ENCODE assay signal across 22 cellular contexts in the genomic region with DNA sequence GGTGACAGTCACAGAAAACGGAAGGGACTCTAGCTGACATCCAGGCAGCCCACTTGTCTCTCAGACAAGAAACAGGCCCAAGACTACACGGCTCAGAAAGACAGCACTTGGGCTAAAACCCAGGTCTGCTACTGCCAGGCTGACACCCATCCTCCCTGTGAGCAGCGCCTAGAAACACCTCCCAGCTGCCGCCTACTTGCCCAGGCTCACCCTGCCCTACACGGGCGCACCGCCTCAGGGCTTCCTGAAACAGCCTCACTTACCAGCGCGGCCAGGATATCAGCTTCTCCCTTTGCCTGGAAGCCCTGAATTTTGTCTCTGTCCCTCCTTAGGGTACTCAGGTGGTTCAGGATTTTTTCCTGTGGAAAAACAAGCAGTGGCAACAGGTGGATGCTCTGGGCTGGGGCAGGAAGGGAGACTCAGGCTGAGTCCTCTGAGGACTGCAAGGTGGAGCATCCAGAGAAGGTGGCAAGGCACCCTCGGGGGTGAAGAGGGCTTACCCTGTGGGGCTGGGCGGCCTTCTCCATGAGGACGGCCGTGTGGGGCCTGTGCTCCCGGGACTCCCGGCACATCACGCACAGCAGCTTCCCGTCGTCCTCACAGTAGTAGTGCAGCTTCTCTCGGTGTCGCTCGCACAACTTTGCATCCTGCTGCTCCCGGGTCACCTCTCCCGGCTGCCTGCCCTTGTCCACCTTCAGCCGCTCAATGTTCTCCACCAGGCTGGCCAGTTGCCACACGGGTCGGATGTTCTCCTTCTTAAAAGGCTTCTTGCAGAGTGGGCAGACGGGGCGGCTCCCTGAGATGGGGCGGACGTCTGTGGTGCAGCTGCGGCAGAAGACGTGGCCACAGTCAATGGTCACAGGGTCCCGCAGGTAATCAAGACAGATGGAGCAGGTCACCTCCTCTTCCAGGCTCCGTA. TPM values are rescaled to one million over a fixed set of nuclear protein-coding genes. Genes with fewer than 3 reads are reported as not detected.
"Had no signal": no experiment of that assay in that cellular context is flagged by ENCODE, and none has a peak within 500 bp of the region (broad histone marks: within the 10 kb centered on the region; RNA-seq: fewer than 3 reads in every experiment).

No MANE protein-coding gene starts in this region.

- H3K27me3 ChIP-seq: ascending aorta, suprapubic skin had no signal

- ATAC-seq: left ventricle myocardium superior, natural killer cell had no signal

- H3K9me3 ChIP-seq: ascending aorta, suprapubic skin had no signal

- DNase-seq: activated CD4-positive, alpha-beta T cell treated with anti-CD3 and anti-CD28 coated beads, Interleukin-2, amount 50 U/mL, for 4 hours; activated CD4-positive, CD25-positive, alpha-beta regulatory T cell treated with anti-CD3 and anti-CD28 coated beads, Interleukin-2, amount 50 U/mL, for 72 hours; activated naive CD8-positive, alpha-beta T cell treated with anti-CD3 and anti-CD28 coated beads for 36 hours; dermis blood vessel endothelial cell; hippocampal formation; kidney glomerular epithelial cell; left ventricle myocardium superior; mesendoderm; natural killer cell; stimulated activated CD4-positive, alpha-beta T cell treated with anti-CD3 and anti-CD28 coated beads, Interleukin-4, amount 100 ng/mL, for 24 hours; SW 1271 had no signal

- H3K36me3 Mint-ChIP-seq: natural killer cell had no signal

- H3K27ac ChIP-seq: ascending aorta, skin epidermis, suprapubic skin had no signal

- H3K4me3 ChIP-seq: ascending aorta, skin epidermis, suprapubic skin had no signal

- H3K9me3 Mint-ChIP-seq: activated naive CD8-positive, alpha-beta T cell treated with anti-CD3 and anti-CD28 coated beads for 36 hours; endodermal cell; natural killer cell; stimulated activated naive CD8-positive, alpha-beta T cell treated with anti-CD3 and anti-CD28 coated beads, Interleukin-15, Interleukin-2, amounts not matched to agents 100 ng/mL and 50 ng/mL, for 24 hours; T-helper 2 cell treated with Interferon-gamma antibody and Interleukin-4, amounts not matched to agents 5 μg/mL and 100 μg/mL, for 36 hours; type B pancreatic cell had no signal

- H3K27me3 Mint-ChIP-seq: activated naive CD8-positive, alpha-beta T cell treated with anti-CD3 and anti-CD28 coated beads for 36 hours; stimulated activated naive CD8-positive, alpha-beta T cell treated with anti-CD3 and anti-CD28 coated beads, Interleukin-15, Interleukin-2, amounts not matched to agents 100 ng/mL and 50 ng/mL, for 24 hours; type B pancreatic cell had no signal

- H3K4me3 Mint-ChIP-seq: activated naive CD8-positive, alpha-beta T cell treated with anti-CD3 and anti-CD28 coated beads for 36 hours; endodermal cell; natural killer cell; stimulated activated naive CD8-positive, alpha-beta T cell treated with anti-CD3 and anti-CD28 coated beads, Interleukin-15, Interleukin-2, amounts not matched to agents 100 ng/mL and 50 ng/mL, for 24 hours; T-helper 2 cell treated with Interferon-gamma antibody and Interleukin-4, amounts not matched to agents 5 μg/mL and 100 μg/mL, for 36 hours; type B pancreatic cell had no signal

- H3K27ac Mint-ChIP-seq: activated naive CD8-positive, alpha-beta T cell treated with anti-CD3 and anti-CD28 coated beads for 36 hours; endodermal cell; stimulated activated naive CD8-positive, alpha-beta T cell treated with anti-CD3 and anti-CD28 coated beads, Interleukin-15, Interleukin-2, amounts not matched to agents 100 ng/mL and 50 ng/mL, for 24 hours; T-helper 2 cell treated with Interferon-gamma antibody and Interleukin-4, amounts not matched to agents 5 μg/mL and 100 μg/mL, for 36 hours; type B pancreatic cell had no signal

RNA-seq across cellular contexts. Expression of gene TRIM15, which starts 35.1 kb away (rescaled TPM):
- total RNA-seq: ascending aorta, bronchial epithelial cell, chondrocyte, dermis blood vessel endothelial cell, endodermal cell, epithelial cell of proximal tubule, left ventricle myocardium superior, natural killer cell, SK-MEL-5 had no signal

RNA-seq across cellular contexts. Expression of gene TRIM10, which starts 37.4 kb away (rescaled TPM):
- total RNA-seq: activated naive CD8-positive, alpha-beta T cell treated with anti-CD3 and anti-CD28 coated beads for 36 hours; ascending aorta; bronchial epithelial cell; chondrocyte; dermis blood vessel endothelial cell; endodermal cell; epithelial cell of proximal tubule; left ventricle myocardium superior; natural killer cell; SK-MEL-5 had no signal
